8 cellular contexts compared by ENCODE assay signal in genomic region chr15:75641176-75641498, GRCh38. TPM values are rescaled to one million over a fixed set of nuclear protein-coding genes. Genes with fewer than 3 reads are reported as not detected.
A peak's percentile ranks its signal among the peaks of the same experiment; 100 is the strongest.
DNase-seq lines count a peak whose midpoint lies in the region; ATAC-seq, FAIRE-seq and TF ChIP-seq lines count a peak whose summit lies in the region.

No MANE protein-coding gene starts in this region.

- no peaks in the 10 kb centered on the region for H3F3A ChIP-seq in neural cell (ENCODE audit: insufficient read depth, low read length, poor library complexity, severe bottlenecking)

- 77% methylated on average over 3 of the region's 4 CpGs for WGBS in GM12878 (ENCODE audit: insufficient coverage, insufficient replicate concordance, low lambda C conversion rate, missing lambda C conversion rate)

- H3K9me3 Mint-ChIP-seq in CD8-positive, alpha-beta T cell, result no peaks in the 10 kb centered on the region

- H3K27me3 Mint-ChIP-seq in CD8-positive, alpha-beta T cell (ENCODE audit: low read depth), result no peaks in the 10 kb centered on the region

- BruUV-seq in GM12878 (replicated peaks; lab: Mats Ljungman, UMichigan), result no TSS peak

- no peaks in the 10 kb centered on the region for H3K36me3 ChIP-seq in CD8-positive, alpha-beta T cell (ENCODE audit: insufficient read depth, low read length)
- H3K36me3 ChIP-seq in KOPT-K1 (ENCODE audit: insufficient read depth, low read length), result peaks cover 20% of the 10 kb centered on the region
- H3K36me3 ChIP-seq in GM12878 (ENCODE audit: control insufficient read depth in 2 of 2, insufficient read depth in 2 of 2, low read length in 1 of 2), result no peaks in the 10 kb centered on the region; a peak in 1 of 4 replicates
- H3K36me3 ChIP-seq in neural cell (ENCODE audit: insufficient read depth, low read length), result no peaks in the 10 kb centered on the region
- H3K36me3 ChIP-seq in mucosa of descending colon (ENCODE audit: low read depth), result no peaks in the 10 kb centered on the region

- TF ChIP-seq EP300 in GM12878 (IDR thresholded peaks at IDR 0.05; ENCODE audit: borderline replicate concordance in 1 of 2, control insufficient read depth in 1 of 2, low read depth in 2 of 2, low read length in 2 of 2) (no peak), neural cell (conservative IDR thresholded peaks at IDR 0.05; ENCODE audit: poor library complexity, severe bottlenecking) (no peak)

- RAD21 ChIA-PET in GM12878 (lab: Charles Lee; ENCODE audit: unreplicated experiment), result interaction anchor here (0.7 to 5.1 kb wide), 9 partner anchors 9 to 273 kb away, joined by 3 to 69 read pairs (median 4); partner anchors contain the start of genes MAN2C1, SIN3A and SNUPN

- TF ChIP-seq POLR2A in GM12878 (IDR thresholded peaks at IDR 0.05; ENCODE audit: low read depth, low read length), result no peak

- no peaks in the 10 kb centered on the region for H3K9me2 ChIP-seq in neural cell (ENCODE audit: insufficient read depth, low read length)

- H3K9ac ChIP-seq in GM12878 (ENCODE audit: control insufficient read depth, insufficient read depth, low read length) (no peak overlapping the region; the same call in 1 of the 2 replicates), neural cell (ENCODE audit: low read length) (no peak overlapping the region)

- H3K36me3 Mint-ChIP-seq in CD8-positive, alpha-beta T cell, result peaks cover 25% of the 10 kb centered on the region

- FAIRE-seq in GM12878 (lab: Jason Lieb, UNC), result no peak

- H3K4me1 ChIP-seq in CD8-positive, alpha-beta T cell (ENCODE audit: insufficient read depth, low read length), result peaks cover 31% of the 10 kb centered on the region
- H3K4me1 ChIP-seq in GM12878 (ENCODE audit: control insufficient read depth, insufficient read depth, low read length) (no peaks in the 10 kb centered on the region), mucosa of descending colon (ENCODE audit: low read depth) (peaks cover 23% of the 10 kb centered on the region)

- no peak for DNase-seq in CD8-positive, alpha-beta T cell
- DNase-seq in GM12878 (ENCODE audit: low read depth, low spot score), result no peak
- no peak for DNase-seq in putamen (ENCODE audit: low spot score)
- no peak for DNase-seq in DMS53 treated with DMSO at 0.1 percent for 48 hours (lab: John Stamatoyannopoulos, UW; ENCODE audit: unreplicated experiment)
- no peak for DNase-seq in mucosa of descending colon
- DNase-seq in NCI-H510A treated with DMSO at 0.1 percent for 48 hours (lab: John Stamatoyannopoulos, UW), result no peak

- H3K4me1 Mint-ChIP-seq in CD8-positive, alpha-beta T cell (ENCODE audit: low read depth), result peaks cover 39% of the 10 kb centered on the region

- in situ Hi-C loops in GM12878 (cut with MboI), result no loop called here

- H3K27me3 ChIP-seq in CD8-positive, alpha-beta T cell (ENCODE audit: insufficient read depth, low read length), result no peaks in the 10 kb centered on the region
- no peaks in the 10 kb centered on the region for H3K27me3 ChIP-seq in GM12878 (replicated peaks in 1 of 2; ENCODE audit: control insufficient read depth in 2 of 2, insufficient read depth in 2 of 2, low read length in 1 of 2)
- H3K27me3 ChIP-seq in neural cell (ENCODE audit: insufficient read depth, low read depth, low read length), result peaks cover 2% of the 10 kb centered on the region

- no peak for TF ChIP-seq RAD21 in GM12878 (IDR thresholded peaks at IDR 0.05; ENCODE audit: insufficient read depth, low read depth, low read length)
- no peak for TF ChIP-seq RAD21 in neural cell (conservative IDR thresholded peaks at IDR 0.05)

- SMC1A ChIA-PET in GM12878 (lab: Charles Lee; ENCODE audit: uncharacterized antibody, unreplicated experiment), result interaction anchor here (0.6 to 3.9 kb wide), 13 partner anchors 10 to 616 kb away, joined by 3 to 27 read pairs (median 4); partner anchors contain the start of genes MAN2C1 and SIN3A

- peak overlapping the region; percentile 97 for H3K27ac Mint-ChIP-seq in CD8-positive, alpha-beta T cell

- intact Hi-C loops in CD8-positive, alpha-beta T cell (cut with DNase I, micrococcal nuclease), result loop anchor here (1.0 to 10.0 kb wide), 7 partner anchors 44 to 856 kb away; partner anchors contain the start of genes C15orf39 (in 1 of the 2), CSK (in 1 of the 2), FBXO22 (in 1 of the 2) and PTPN9 (in 1 of the 2)
- intact Hi-C loops in GM12878 (cut with micrococcal nuclease; ENCODE audit: unreplicated experiment) (loop anchor here (2.0 to 10.0 kb wide), 3 partner anchors 134 to 706 kb away; partner anchors contain the start of gene COX5A), mucosa of descending colon (cut with DNase I, micrococcal nuclease) (loop anchor here in 1 of 2 donors (10.0 kb wide), 1 partner anchor 186 kb away; the partner anchor contains the start of gene SIN3A)

- POLR2A ChIA-PET in CD8-positive, alpha-beta T cell (lab: Charles Lee), result interaction anchor here (1.2 to 5.9 kb wide), 10 partner anchors 10 to 307 kb away, joined by 3 to 140 read pairs (median 24); partner anchors contain the start of genes MAN2C1, PTPN9, SIN3A and SNUPN
- POLR2A ChIA-PET in GM12878 (lab: Charles Lee), result interaction anchor here (0.7 to 5.0 kb wide), 7 partner anchors 11 to 694 kb away, joined by 3 to 110 read pairs (median 6); partner anchors contain the start of genes MAN2C1, SIN3A and SNUPN

- peak overlapping the region; percentile 5; the same call in 1 of the 2 replicates for H3K4me2 ChIP-seq in GM12878 (ENCODE audit: control insufficient read depth, insufficient read depth)
- H3K4me2 ChIP-seq in neural cell (ENCODE audit: low read length), result no peak overlapping the region

- H3K9me3 ChIP-seq in CD8-positive, alpha-beta T cell (ENCODE audit: low read length), result no peaks in the 10 kb centered on the region
- H3K9me3 ChIP-seq in KOPT-K1 (ENCODE audit: insufficient read depth, low read length, poor library complexity, severe bottlenecking) (no peaks in the 10 kb centered on the region), GM12878 (replicated peaks; ENCODE audit: control insufficient read depth, insufficient read depth, low read length) (no peaks in the 10 kb centered on the region), neural cell (ENCODE audit: low read length) (no peaks in the 10 kb centered on the region), mucosa of descending colon (no peaks in the 10 kb centered on the region)

- H4K20me1 ChIP-seq in GM12878 (ENCODE audit: control insufficient read depth, insufficient read depth), result peaks cover 2% of the 10 kb centered on the region; the same call in 1 of the 2 replicates
- H4K20me1 ChIP-seq in neural cell (ENCODE audit: insufficient read depth), result no peaks in the 10 kb centered on the region

- TF ChIP-seq CTCF in CD8-positive, alpha-beta T cell (IDR thresholded peaks at IDR 0.05), result no peak
- TF ChIP-seq CTCF in GM12878 (IDR thresholded peaks at IDR 0.05 in 2 of 3, conservative IDR thresholded peaks at IDR 0.05 in 1 of 3; ENCODE audit: control insufficient read depth in 2 of 3, extremely low read depth in 1 of 3, insufficient read depth in 1 of 3, low read depth in 3 of 3, low read length in 3 of 3), result no peak
- TF ChIP-seq CTCF in neural cell (IDR thresholded peaks at IDR 0.05; ENCODE audit: poor library complexity, severe bottlenecking), result no peak
- TF ChIP-seq CTCF in mucosa of descending colon (IDR thresholded peaks at IDR 0.05), result no peak

- H3K79me2 ChIP-seq in GM12878 (ENCODE audit: control insufficient read depth, insufficient read depth, low read length) (peaks cover 32% of the 10 kb centered on the region), neural cell (replicated peaks; ENCODE audit: insufficient read depth, low read length) (peaks cover 25% of the 10 kb centered on the region)

- CTCF ChIA-PET in CD8-positive, alpha-beta T cell (lab: Charles Lee), result interaction anchor here (0.6 to 4.9 kb wide), 8 partner anchors 15 to 293 kb away, joined by 3 to 34 read pairs (median 6); partner anchors contain the start of genes MAN2C1 and PTPN9
- CTCF ChIA-PET in GM12878 (lab: Yijun Ruan, JAX), result interaction anchor here (0.6 to 5.5 kb wide), 17 partner anchors 10 to 371 kb away, joined by 3 to 86 read pairs (median 4); partner anchors contain the start of genes MAN2C1, SIN3A and SNUPN

- peak overlapping the region; percentile 91 for H3K4me3 Mint-ChIP-seq in CD8-positive, alpha-beta T cell

- no peak for ATAC-seq in CD8-positive, alpha-beta T cell
- ATAC-seq in GM12878 (no peak), mucosa of descending colon (no peak)

- H3K27ac ChIP-seq in CD8-positive, alpha-beta T cell (ENCODE audit: low read depth, low read length), result no peak overlapping the region
- H3K27ac ChIP-seq in KOPT-K1 (ENCODE audit: low read depth, low read length, poor library complexity, severe bottlenecking) (peak overlapping the region; percentile 91), GM12878 (ENCODE audit: control insufficient read depth, insufficient read depth) (no peak overlapping the region), neural cell (ENCODE audit: low read length) (no peak overlapping the region)

- H2AFZ ChIP-seq in GM12878 (ENCODE audit: control insufficient read depth, low read depth, low read length) (no peak overlapping the region; the same call in 1 of the 2 replicates), neural cell (ENCODE audit: low read depth, low read length) (no peak overlapping the region)

- H3K4me3 ChIP-seq in CD8-positive, alpha-beta T cell (ENCODE audit: low read depth, low read length), result no peak overlapping the region
- peak overlapping the region; percentile 76 for H3K4me3 ChIP-seq in GM12878
- peak overlapping the region; percentile 84 for H3K4me3 ChIP-seq in neural cell (ENCODE audit: low read length)
- no peak overlapping the region for H3K4me3 ChIP-seq in mucosa of descending colon

RNA-seq across cellular contexts. Expression of gene IMP3, which starts 1.1 kb away (rescaled TPM):
- total RNA-seq in CD8-positive, alpha-beta T cell, result 10 to 100 TPM; 67.1 to 69.5 TPM
- 50.0 and 72.4 TPM in 2 replicates for total RNA-seq in GM12878 (2013; cell fraction: nucleolus; rRNA removed)
- total RNA-seq in GM12878 (2014; rRNA removed) (123 and 124 TPM in 2 replicates), GM12878 (2014; rRNA removed; fragmentation: Illumina TruSeq; extraction: Trizol) (47.4 and 53.0 TPM in 2 replicates), GM12878 (2021) (88.3 and 96.2 TPM in 2 replicates), mucosa of descending colon (10 to 100 TPM; 47.6 to 54.8 (median 50.4) TPM)
- polyA plus RNA-seq in GM12878 (2011; ENCODE audit: low read depth), result 29.3 TPM
- polyA plus RNA-seq in GM12878 (2011; rRNA removed) (66.6 and 74.2 TPM in 2 replicates), GM12878 (2014; fragmentation: Illumina TruSeq; extraction: Trizol) (35.1 and 36.9 TPM in 2 replicates), GM12878 (2014; fragmentation: Nextera tagmentation; extraction: Ambion mirVana) (10 to 100 TPM; 13.3 to 34.9 TPM), GM12878 (2014; rRNA removed) (115 and 123 TPM in 2 replicates), GM12878 (2016; fragmentation: Nextera tagmentation; extraction: Ambion mirVana) (100 to 1,000 TPM; 204 to 208 TPM), neural cell (147 and 171 TPM in 2 replicates)
- 102 and 121 TPM in 2 replicates for polyA plus RNA-seq in GM12878 (2011; cell fraction: cytosol; rRNA removed)
- 71.5 and 89.8 TPM in 2 replicates for polyA plus RNA-seq in GM12878 (2011; cell fraction: nucleus; rRNA removed)
- polyA plus RNA-seq in GM12878 (2012), result 62.8 and 64.4 TPM in 2 replicates
- 16.2 and 18.3 TPM in 2 replicates for polyA minus RNA-seq in GM12878 (2011; rRNA and poly(A)+ RNA removed)
- 21.6 and 28.9 TPM in 2 replicates for polyA minus RNA-seq in GM12878 (2011; cell fraction: cytosol; rRNA and poly(A)+ RNA removed)
- 30.7 and 54.2 TPM in 2 replicates for polyA minus RNA-seq in GM12878 (2011; cell fraction: nucleus; rRNA and poly(A)+ RNA removed)
- 64.1 and 64.5 TPM in 2 replicates for polyA minus RNA-seq in neural cell

RNA-seq across cellular contexts. Expression of gene SNX33, which starts 6.6 kb away (rescaled TPM):
- total RNA-seq in CD8-positive, alpha-beta T cell, result under 1 TPM; 0.56 to 0.95 TPM
- 4.5 and 4.6 TPM in 2 replicates for total RNA-seq in GM12878 (2013; cell fraction: nucleolus; rRNA removed)
- total RNA-seq in GM12878 (2014; rRNA removed) (0.45 and 0.76 TPM in 2 replicates), GM12878 (2014; rRNA removed; fragmentation: Illumina TruSeq; extraction: Trizol) (0.18 and 0.40 TPM in 2 replicates), GM12878 (2021) (0.85 and 1.1 TPM in 2 replicates), mucosa of descending colon (10 to 100 TPM; 23.6 to 38.2 (median 28.7) TPM)
- polyA plus RNA-seq in GM12878 (2011; ENCODE audit: low read depth), result 0.25 TPM
- polyA plus RNA-seq in GM12878 (2011; rRNA removed) (1.1 and 1.9 TPM in 2 replicates), GM12878 (2014; fragmentation: Illumina TruSeq; extraction: Trizol) (0.40 and 0.59 TPM in 2 replicates), GM12878 (2014; fragmentation: Nextera tagmentation; extraction: Ambion mirVana) (under 1 TPM; 0.13 to 0.14 TPM), GM12878 (2014; rRNA removed) (0.71 and 0.83 TPM in 2 replicates), GM12878 (2016; fragmentation: Nextera tagmentation; extraction: Ambion mirVana) (under 1 TPM; 0.51 to 0.78 TPM), neural cell (0.14 and 0.20 TPM in 2 replicates)
- polyA plus RNA-seq in GM12878 (2011; cell fraction: cytosol; rRNA removed), result 2.1 and 2.3 TPM in 2 replicates
- 4.0 and 5.1 TPM in 2 replicates for polyA plus RNA-seq in GM12878 (2011; cell fraction: nucleus; rRNA removed)
- polyA plus RNA-seq in GM12878 (2012), result 0.91 and 0.95 TPM in 2 replicates
- 3.7 and 6.0 TPM in 2 replicates for polyA minus RNA-seq in GM12878 (2011; rRNA and poly(A)+ RNA removed)
- 1.6 TPM in 2 replicates for polyA minus RNA-seq in GM12878 (2011; cell fraction: cytosol; rRNA and poly(A)+ RNA removed)
- 2.7 and 4.2 TPM in 2 replicates for polyA minus RNA-seq in GM12878 (2011; cell fraction: nucleus; rRNA and poly(A)+ RNA removed)
- polyA minus RNA-seq in neural cell, result 0.49 and 0.69 TPM in 2 replicates

RNA-seq across cellular contexts. Expression of gene SNUPN, which starts 15.6 kb away (rescaled TPM):
- total RNA-seq in CD8-positive, alpha-beta T cell, result 1 to 10 TPM; 7.7 TPM
- 21.9 and 23.6 TPM in 2 replicates for total RNA-seq in GM12878 (2013; cell fraction: nucleolus; rRNA removed)
- total RNA-seq in GM12878 (2014; rRNA removed) (19.0 and 25.4 TPM in 2 replicates), GM12878 (2014; rRNA removed; fragmentation: Illumina TruSeq; extraction: Trizol) (24.6 and 25.0 TPM in 2 replicates), GM12878 (2021) (22.9 and 24.6 TPM in 2 replicates), mucosa of descending colon (10 to 100 TPM; 18.7 to 23.9 (median 18.9) TPM)
- polyA plus RNA-seq in GM12878 (2011; ENCODE audit: low read depth), result 17.4 TPM
- polyA plus RNA-seq in GM12878 (2011; rRNA removed) (34.1 and 38.0 TPM in 2 replicates), GM12878 (2014; fragmentation: Illumina TruSeq; extraction: Trizol) (30.2 and 30.9 TPM in 2 replicates), GM12878 (2014; fragmentation: Nextera tagmentation; extraction: Ambion mirVana) (10 to 100 TPM; 47.3 to 50.3 TPM), GM12878 (2014; rRNA removed) (21.8 and 22.6 TPM in 2 replicates), GM12878 (2016; fragmentation: Nextera tagmentation; extraction: Ambion mirVana) (10 to 100 TPM; 41.9 to 48.9 TPM), neural cell (19.0 and 21.7 TPM in 2 replicates)
- polyA plus RNA-seq in GM12878 (2011; cell fraction: cytosol; rRNA removed), result 25.6 and 26.9 TPM in 2 replicates
- 21.2 and 24.6 TPM in 2 replicates for polyA plus RNA-seq in GM12878 (2011; cell fraction: nucleus; rRNA removed)
- 19.9 and 24.3 TPM in 2 replicates for polyA plus RNA-seq in GM12878 (2012)
- polyA minus RNA-seq in GM12878 (2011; rRNA and poly(A)+ RNA removed), result 21.1 and 25.5 TPM in 2 replicates
- 6.5 and 9.5 TPM in 2 replicates for polyA minus RNA-seq in GM12878 (2011; cell fraction: cytosol; rRNA and poly(A)+ RNA removed)
- 8.0 and 11.0 TPM in 2 replicates for polyA minus RNA-seq in GM12878 (2011; cell fraction: nucleus; rRNA and poly(A)+ RNA removed)
- 18.7 and 19.2 TPM in 2 replicates for polyA minus RNA-seq in neural cell

Comparison
In these comparisons a context has a peak if more than half of its experiments do, and no peak if none do; other contexts are left out.
1. H3K4me3 ChIP-seq: peak in GM12878 (single experiment) and neural cell (single experiment); none in CD8-positive, alpha-beta T cell (single experiment) and mucosa of descending colon (single experiment).
2. RNA of gene SNX33, which starts 6.6 kb away (total RNA-seq): 23.6 to 38.2 TPM in mucosa of descending colon; 0.56 to 0.95 TPM in CD8-positive, alpha-beta T cell and 0.18 to 4.6 TPM in GM12878; every median in the first group is over 4 times any median in the second.